18 cellular contexts compared by ENCODE assay signal in genomic region chr4:53693909-53694308, GRCh38.
DNase-seq lines count a peak whose midpoint lies in the region; ATAC-seq lines count a peak whose summit lies in the region.
"Had no signal": no experiment of that assay in that cellular context is flagged by ENCODE, and none has a peak within 500 bp of the region (broad histone marks: within the 10 kb centered on the region; RNA-seq: fewer than 3 reads in every experiment).

No MANE protein-coding gene starts in this region.

- peak; percentile 75 for ATAC-seq in left lobe of liver

- DNase-seq in NCI-H345 (lab: John Stamatoyannopoulos, UW) (peak; percentile 12), NCI-H345 treated with DMSO at 0.1 percent for 48 hours (lab: John Stamatoyannopoulos, UW; ENCODE audit: unreplicated experiment) (no peak), NCI-H69 (lab: John Stamatoyannopoulos, UW) (peak; percentile 8), left lobe of liver (ENCODE audit: low spot score) (no peak), renal cortical epithelial cell (ENCODE audit: low read depth) (peak; percentile 81), Ammon's horn (ENCODE audit: low spot score) (no peak), inferior parietal cortex (ENCODE audit: extremely low spot score) (no peak), 8988T (no peak)
- DNase-seq: DMS79, H7, HFFc6, KG1, NCI-H1092 treated with DMSO at 0.1 percent for 48 hours, NCI-H1436 treated with DMSO at 0.1 percent for 48 hours, NCI-H1930, NCI-H82, Peyer's patch, SJCRH30 had no signal

Comparison
In these comparisons a context has a peak if more than half of its experiments do, and no peak if none do; other contexts are left out.
1. DNase-seq: peak in NCI-H345 (single experiment), NCI-H69 (single experiment) and renal cortical epithelial cell (single experiment); none in NCI-H345 treated with DMSO at 0.1 percent for 48 hours (single experiment), left lobe of liver (single experiment), Ammon's horn (single experiment), inferior parietal cortex (single experiment) and 8988T (single experiment).